Comparison of ENCODE assay signal across 12 cellular contexts in the genomic region with DNA sequence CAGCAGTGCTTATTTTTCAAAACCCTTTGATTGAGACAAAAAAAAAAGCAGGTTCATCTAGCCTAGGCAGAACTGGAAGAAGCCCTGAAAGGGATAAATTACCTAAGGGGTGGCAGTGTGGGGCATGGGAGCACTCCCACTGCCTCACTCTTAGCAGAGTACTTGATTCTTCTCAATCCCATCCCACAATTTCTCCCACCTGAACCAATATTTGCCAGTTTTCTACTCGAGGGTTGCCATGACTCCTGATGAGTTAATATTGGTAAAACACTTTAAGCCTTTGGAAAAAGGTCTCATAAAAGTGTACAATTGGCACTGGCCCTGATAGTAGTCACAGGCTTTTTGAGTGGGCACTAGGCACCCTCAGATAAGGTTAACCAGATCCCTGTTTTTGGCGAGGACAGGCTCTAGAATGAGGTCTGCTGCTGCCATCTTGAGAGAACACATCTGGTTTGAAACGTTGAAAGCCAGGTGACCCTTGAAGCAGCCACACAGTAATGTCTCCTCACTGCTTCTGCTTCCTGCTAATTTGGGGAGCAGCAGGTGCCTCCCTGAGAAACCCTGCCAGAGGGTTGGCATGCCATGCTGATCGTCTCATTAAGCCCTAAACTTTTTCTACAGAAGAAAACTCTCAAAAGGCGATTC.
A peak's percentile ranks its signal among the peaks of the same experiment; 100 is the strongest.
DNase-seq lines count a peak whose midpoint lies in the region; ATAC-seq, FAIRE-seq and TF ChIP-seq lines count a peak whose summit lies in the region.
"Had no signal": no experiment of that assay in that cellular context is flagged by ENCODE, and none has a peak within 500 bp of the region (broad histone marks: within the 10 kb centered on the region; RNA-seq: fewer than 3 reads in every experiment).

No MANE protein-coding gene starts in this region.

- peak; percentile 50 for FAIRE-seq in bronchial epithelial cell (lab: Jason Lieb, UNC)

- H3K9me3 ChIP-seq in right cardiac atrium (ENCODE audit: control insufficient read depth, low read length): no peaks in the 10 kb centered on the region
- no peaks in the 10 kb centered on the region for H3K9me3 ChIP-seq in vagina

- no peak for TF ChIP-seq POLR2A in vagina (IDR thresholded peaks at IDR 0.05)

- TF ChIP-seq CTCF in bronchial epithelial cell (IDR thresholded peaks at IDR 0.05; ENCODE audit: insufficient read depth, low read length, severe bottlenecking) (no peak), nephron progenitor cell (IDR thresholded peaks at IDR 0.05) (no peak), vagina (IDR thresholded peaks at IDR 0.05) (no peak)

- peak overlapping the region; percentile 100 for H3K27ac Mint-ChIP-seq in nephron progenitor cell

- no peaks in the 10 kb centered on the region for H3K9me3 Mint-ChIP-seq in nephron progenitor cell
- H3K9me3 Mint-ChIP-seq: naive B cell had no signal

- H3K27me3 Mint-ChIP-seq in nephron progenitor cell (ENCODE audit: low read depth, poor library complexity): no peaks in the 10 kb centered on the region
- H3K27me3 Mint-ChIP-seq: naive B cell had no signal

- intact Hi-C loops in right cardiac atrium (cut with DNase I): loop anchor here in 2 of 4 donors (5.0 to 10.0 kb wide), 2 partner anchors 55 to 192 kb away; no protein-coding TSS in a partner anchor
- intact Hi-C loops in left ventricle myocardium superior (cut with micrococcal nuclease): loop anchor here (10.0 kb wide), 1 partner anchor 105 kb away; no protein-coding TSS in a partner anchor
- intact Hi-C loops in vagina (cut with DNase I): no loop called here
- intact Hi-C loops in sciatic nerve (cut with DNase I): no loop called here

- H3K4me1 ChIP-seq in right cardiac atrium (ENCODE audit: control insufficient read depth, insufficient read depth, low read length): peaks cover 10% of the 10 kb centered on the region
- peaks cover 73% of the 10 kb centered on the region for H3K4me1 ChIP-seq in vagina

- H3K36me3 ChIP-seq in bronchial epithelial cell (ENCODE audit: control insufficient read depth, insufficient read depth, low read length) (no peaks in the 10 kb centered on the region), vagina (no peaks in the 10 kb centered on the region)

- no peak for DNase-seq in right cardiac atrium
- no peak for DNase-seq in left ventricle myocardium superior
- DNase-seq in bronchial epithelial cell (ENCODE audit: low read depth): no peak
- DNase-seq in nephron progenitor cell: no peak
- no peak for DNase-seq in vagina (ENCODE audit: extremely low spot score in 2 of 2)
- no peak for DNase-seq in sciatic nerve (ENCODE audit: low spot score)
- DNase-seq in DMS114 treated with DMSO at 0.1 percent for 48 hours (lab: John Stamatoyannopoulos, UW; ENCODE audit: unreplicated experiment): no peak
- DNase-seq: activated naive CD4-positive, alpha-beta T cell treated with Interleukin-2 at 50 U/mL for 16 hours; AML-193; naive B cell; NCI-H2171 had no signal

- no peak overlapping the region for H3K4me3 ChIP-seq in right cardiac atrium (ENCODE audit: low read length)
- H3K4me3 ChIP-seq in bronchial epithelial cell (ENCODE audit: low read depth, low read length): no peak overlapping the region
- no peak overlapping the region for H3K4me3 ChIP-seq in vagina

- ATAC-seq in right cardiac atrium: no peak
- no peak for ATAC-seq in left ventricle myocardium superior
- ATAC-seq in sciatic nerve: no peak
- ATAC-seq in HG03565 (IDR thresholded peaks at IDR 0.05; ENCODE audit: unreplicated experiment): no peak

- H3K4me1 Mint-ChIP-seq in nephron progenitor cell: peaks cover 78% of the 10 kb centered on the region

- H3K27ac ChIP-seq in right cardiac atrium (ENCODE audit: low read length) (peak overlapping the region; percentile 16), vagina (peak overlapping the region; percentile 83)

- peak overlapping the region; percentile 6 for H3K4me3 Mint-ChIP-seq in nephron progenitor cell
- H3K4me3 Mint-ChIP-seq: naive B cell had no signal

- peaks cover 5% of the 10 kb centered on the region for H3K36me3 Mint-ChIP-seq in nephron progenitor cell (ENCODE audit: low read depth)
- H3K36me3 Mint-ChIP-seq: naive B cell had no signal

- H3K27me3 ChIP-seq in right cardiac atrium (ENCODE audit: control insufficient read depth, insufficient read depth): no peaks in the 10 kb centered on the region
- no peaks in the 10 kb centered on the region for H3K27me3 ChIP-seq in bronchial epithelial cell (ENCODE audit: control insufficient read depth, insufficient read depth, low read length)
- H3K27me3 ChIP-seq in vagina: no peaks in the 10 kb centered on the region

- WGBS in right cardiac atrium: 70% methylated on average over 5 of the region's 5 CpGs
